Comparison of ENCODE assay signal across 1 cellular context in the genomic region with DNA sequence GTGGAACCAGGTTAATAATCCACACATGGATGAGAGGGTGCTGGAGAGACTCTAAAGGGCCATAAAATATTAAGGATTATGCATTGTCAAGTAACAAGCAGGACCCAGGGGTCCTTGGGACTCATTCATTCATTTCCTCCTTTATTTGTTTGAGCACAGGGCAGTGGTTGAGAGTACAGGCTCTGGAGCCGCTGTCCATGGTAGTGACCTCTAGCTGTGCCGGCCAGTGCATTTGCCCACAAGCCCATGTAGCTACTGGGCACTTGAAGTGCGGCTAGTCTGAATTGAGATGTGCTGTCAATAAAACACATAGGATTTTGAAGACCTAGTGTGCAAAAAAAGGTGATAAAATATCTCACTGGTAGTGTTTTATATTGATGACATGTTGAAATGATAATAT.
TF ChIP-seq lines count a peak whose summit lies in the region.

No MANE protein-coding gene starts in this region.

TF ChIP-seq in K562, 482 proteins besides CTCF, POLR2A, EP300 and RAD21 (continued from another document and continues in another):
- TF ChIP-seq RCOR1 (IDR thresholded peaks at IDR 0.05; ENCODE audit: borderline replicate concordance in 1 of 2, low read depth in 2 of 2, low read length in 2 of 2) (peak in 1 of 2 experiments; percentile 43; a peak in 1 of 4 replicates), ZNF668 (CRISPR knock-in tag; IDR thresholded peaks at IDR 0.05) (no peak), ARID4B (CRISPR knock-in tag; IDR thresholded peaks at IDR 0.05) (peak; percentile 60; the same call in 1 of the 2 replicates), NFIC (IDR thresholded peaks at IDR 0.05) (no peak), L3MBTL2 (IDR thresholded peaks at IDR 0.05) (no peak), CREB5 (CRISPR knock-in tag; IDR thresholded peaks at IDR 0.05) (no peak), ATF1 (CRISPR knock-in tag; IDR thresholded peaks at IDR 0.05) (no peak), ATF1 (tag; IDR thresholded peaks at IDR 0.05) (no peak), FOXP1 (CRISPR knock-in tag; IDR thresholded peaks at IDR 0.05) (peak; percentile 71; the same call in 1 of the 2 replicates), ARNT (IDR thresholded peaks at IDR 0.05) (no peak), ETV1 (tag; conservative IDR thresholded peaks at IDR 0.05; ENCODE audit: low read depth) (no peak), ATF4 (CRISPR knock-in tag; IDR thresholded peaks at IDR 0.05) (no peak), XRCC5 (IDR thresholded peaks at IDR 0.05; ENCODE audit: low read depth, low read length) (no peak), ZNF449 (CRISPR knock-in tag; IDR thresholded peaks at IDR 0.05) (no peak), MTF1 (CRISPR knock-in tag; IDR thresholded peaks at IDR 0.05; ENCODE audit: borderline replicate concordance) (no peak), SMC3 (conservative IDR thresholded peaks at IDR 0.05; ENCODE audit: insufficient read depth, low read depth, low read length) (no peak), MAZ (CRISPR knock-in tag; conservative IDR thresholded peaks at IDR 0.05 in 1 of 2, IDR thresholded peaks at IDR 0.05 in 1 of 2) (peak in 1 of 2 experiments; percentile 70; a peak in 2 of 4 replicates), MIER1 (IDR thresholded peaks at IDR 0.05; ENCODE audit: low read depth) (peak; percentile 96), RBM22 (IDR thresholded peaks at IDR 0.05; ENCODE audit: low read depth, low read length, poor library complexity, severe bottlenecking) (no peak), FIP1L1 (IDR thresholded peaks at IDR 0.05; ENCODE audit: low read depth, low read length, poor library complexity, severe bottlenecking) (no peak), SRSF1 (IDR thresholded peaks at IDR 0.05; ENCODE audit: low read depth, low read length) (no peak), NRF1 (conservative IDR thresholded peaks at IDR 0.05 in 1 of 2, IDR thresholded peaks at IDR 0.05 in 1 of 2) (no peak), NUFIP1 (IDR thresholded peaks at IDR 0.05; ENCODE audit: partially characterized antibody) (no peak), TEAD1 (CRISPR knock-in tag; IDR thresholded peaks at IDR 0.05) (peak in 1 of 2 experiments; percentile 82; a peak in 1 of 4 replicates), HSF4 (CRISPR knock-in tag; IDR thresholded peaks at IDR 0.05; ENCODE audit: borderline replicate concordance) (no peak), TGIF2 (CRISPR knock-in tag; IDR thresholded peaks at IDR 0.05) (no peak), FOXK2 (conservative IDR thresholded peaks at IDR 0.05 in 1 of 2, IDR thresholded peaks at IDR 0.05 in 1 of 2; ENCODE audit: low read depth in 2 of 2) (no peak)
- TF ChIP-seq, protein P1, sequence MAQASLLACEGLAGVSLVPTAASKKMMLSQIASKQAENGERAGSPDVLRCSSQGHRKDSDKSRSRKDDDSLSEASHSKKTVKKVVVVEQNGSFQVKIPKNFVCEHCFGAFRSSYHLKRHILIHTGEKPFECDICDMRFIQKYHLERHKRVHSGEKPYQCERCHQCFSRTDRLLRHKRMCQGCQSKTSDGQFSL (CRISPR knock-in tag; IDR thresholded peaks at IDR 0.05), result no peak
- TF ChIP-seq, protein P1 (tag; IDR thresholded peaks at IDR 0.05), result no peak
- TF ChIP-seq, protein P2, sequence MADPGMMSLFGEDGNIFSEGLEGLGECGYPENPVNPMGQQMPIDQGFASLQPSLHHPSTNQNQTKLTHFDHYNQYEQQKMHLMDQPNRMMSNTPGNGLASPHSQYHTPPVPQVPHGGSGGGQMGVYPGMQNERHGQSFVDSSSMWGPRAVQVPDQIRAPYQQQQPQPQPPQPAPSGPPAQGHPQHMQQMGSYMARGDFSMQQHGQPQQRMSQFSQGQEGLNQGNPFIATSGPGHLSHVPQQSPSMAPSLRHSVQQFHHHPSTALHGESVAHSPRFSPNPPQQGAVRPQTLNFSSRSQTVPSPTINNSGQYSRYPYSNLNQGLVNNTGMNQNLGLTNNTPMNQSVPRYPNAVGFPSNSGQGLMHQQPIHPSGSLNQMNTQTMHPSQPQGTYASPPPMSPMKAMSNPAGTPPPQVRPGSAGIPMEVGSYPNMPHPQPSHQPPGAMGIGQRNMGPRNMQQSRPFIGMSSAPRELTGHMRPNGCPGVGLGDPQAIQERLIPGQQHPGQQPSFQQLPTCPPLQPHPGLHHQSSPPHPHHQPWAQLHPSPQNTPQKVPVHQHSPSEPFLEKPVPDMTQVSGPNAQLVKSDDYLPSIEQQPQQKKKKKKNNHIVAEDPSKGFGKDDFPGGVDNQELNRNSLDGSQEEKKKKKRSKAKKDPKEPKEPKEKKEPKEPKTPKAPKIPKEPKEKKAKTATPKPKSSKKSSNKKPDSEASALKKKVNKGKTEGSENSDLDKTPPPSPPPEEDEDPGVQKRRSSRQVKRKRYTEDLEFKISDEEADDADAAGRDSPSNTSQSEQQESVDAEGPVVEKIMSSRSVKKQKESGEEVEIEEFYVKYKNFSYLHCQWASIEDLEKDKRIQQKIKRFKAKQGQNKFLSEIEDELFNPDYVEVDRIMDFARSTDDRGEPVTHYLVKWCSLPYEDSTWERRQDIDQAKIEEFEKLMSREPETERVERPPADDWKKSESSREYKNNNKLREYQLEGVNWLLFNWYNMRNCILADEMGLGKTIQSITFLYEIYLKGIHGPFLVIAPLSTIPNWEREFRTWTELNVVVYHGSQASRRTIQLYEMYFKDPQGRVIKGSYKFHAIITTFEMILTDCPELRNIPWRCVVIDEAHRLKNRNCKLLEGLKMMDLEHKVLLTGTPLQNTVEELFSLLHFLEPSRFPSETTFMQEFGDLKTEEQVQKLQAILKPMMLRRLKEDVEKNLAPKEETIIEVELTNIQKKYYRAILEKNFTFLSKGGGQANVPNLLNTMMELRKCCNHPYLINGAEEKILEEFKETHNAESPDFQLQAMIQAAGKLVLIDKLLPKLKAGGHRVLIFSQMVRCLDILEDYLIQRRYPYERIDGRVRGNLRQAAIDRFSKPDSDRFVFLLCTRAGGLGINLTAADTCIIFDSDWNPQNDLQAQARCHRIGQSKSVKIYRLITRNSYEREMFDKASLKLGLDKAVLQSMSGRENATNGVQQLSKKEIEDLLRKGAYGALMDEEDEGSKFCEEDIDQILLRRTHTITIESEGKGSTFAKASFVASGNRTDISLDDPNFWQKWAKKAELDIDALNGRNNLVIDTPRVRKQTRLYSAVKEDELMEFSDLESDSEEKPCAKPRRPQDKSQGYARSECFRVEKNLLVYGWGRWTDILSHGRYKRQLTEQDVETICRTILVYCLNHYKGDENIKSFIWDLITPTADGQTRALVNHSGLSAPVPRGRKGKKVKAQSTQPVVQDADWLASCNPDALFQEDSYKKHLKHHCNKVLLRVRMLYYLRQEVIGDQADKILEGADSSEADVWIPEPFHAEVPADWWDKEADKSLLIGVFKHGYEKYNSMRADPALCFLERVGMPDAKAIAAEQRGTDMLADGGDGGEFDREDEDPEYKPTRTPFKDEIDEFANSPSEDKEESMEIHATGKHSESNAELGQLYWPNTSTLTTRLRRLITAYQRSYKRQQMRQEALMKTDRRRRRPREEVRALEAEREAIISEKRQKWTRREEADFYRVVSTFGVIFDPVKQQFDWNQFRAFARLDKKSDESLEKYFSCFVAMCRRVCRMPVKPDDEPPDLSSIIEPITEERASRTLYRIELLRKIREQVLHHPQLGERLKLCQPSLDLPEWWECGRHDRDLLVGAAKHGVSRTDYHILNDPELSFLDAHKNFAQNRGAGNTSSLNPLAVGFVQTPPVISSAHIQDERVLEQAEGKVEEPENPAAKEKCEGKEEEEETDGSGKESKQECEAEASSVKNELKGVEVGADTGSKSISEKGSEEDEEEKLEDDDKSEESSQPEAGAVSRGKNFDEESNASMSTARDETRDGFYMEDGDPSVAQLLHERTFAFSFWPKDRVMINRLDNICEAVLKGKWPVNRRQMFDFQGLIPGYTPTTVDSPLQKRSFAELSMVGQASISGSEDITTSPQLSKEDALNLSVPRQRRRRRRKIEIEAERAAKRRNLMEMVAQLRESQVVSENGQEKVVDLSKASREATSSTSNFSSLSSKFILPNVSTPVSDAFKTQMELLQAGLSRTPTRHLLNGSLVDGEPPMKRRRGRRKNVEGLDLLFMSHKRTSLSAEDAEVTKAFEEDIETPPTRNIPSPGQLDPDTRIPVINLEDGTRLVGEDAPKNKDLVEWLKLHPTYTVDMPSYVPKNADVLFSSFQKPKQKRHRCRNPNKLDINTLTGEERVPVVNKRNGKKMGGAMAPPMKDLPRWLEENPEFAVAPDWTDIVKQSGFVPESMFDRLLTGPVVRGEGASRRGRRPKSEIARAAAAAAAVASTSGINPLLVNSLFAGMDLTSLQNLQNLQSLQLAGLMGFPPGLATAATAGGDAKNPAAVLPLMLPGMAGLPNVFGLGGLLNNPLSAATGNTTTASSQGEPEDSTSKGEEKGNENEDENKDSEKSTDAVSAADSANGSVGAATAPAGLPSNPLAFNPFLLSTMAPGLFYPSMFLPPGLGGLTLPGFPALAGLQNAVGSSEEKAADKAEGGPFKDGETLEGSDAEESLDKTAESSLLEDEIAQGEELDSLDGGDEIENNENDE (IDR thresholded peaks at IDR 0.05; ENCODE audit: low read depth, low read length), result no peak
- TF ChIP-seq, protein P3, sequence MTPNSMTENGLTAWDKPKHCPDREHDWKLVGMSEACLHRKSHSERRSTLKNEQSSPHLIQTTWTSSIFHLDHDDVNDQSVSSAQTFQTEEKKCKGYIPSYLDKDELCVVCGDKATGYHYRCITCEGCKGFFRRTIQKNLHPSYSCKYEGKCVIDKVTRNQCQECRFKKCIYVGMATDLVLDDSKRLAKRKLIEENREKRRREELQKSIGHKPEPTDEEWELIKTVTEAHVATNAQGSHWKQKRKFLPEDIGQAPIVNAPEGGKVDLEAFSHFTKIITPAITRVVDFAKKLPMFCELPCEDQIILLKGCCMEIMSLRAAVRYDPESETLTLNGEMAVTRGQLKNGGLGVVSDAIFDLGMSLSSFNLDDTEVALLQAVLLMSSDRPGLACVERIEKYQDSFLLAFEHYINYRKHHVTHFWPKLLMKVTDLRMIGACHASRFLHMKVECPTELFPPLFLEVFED (CRISPR knock-in tag; conservative IDR thresholded peaks at IDR 0.05), result no peak
- TF ChIP-seq, protein P4, sequence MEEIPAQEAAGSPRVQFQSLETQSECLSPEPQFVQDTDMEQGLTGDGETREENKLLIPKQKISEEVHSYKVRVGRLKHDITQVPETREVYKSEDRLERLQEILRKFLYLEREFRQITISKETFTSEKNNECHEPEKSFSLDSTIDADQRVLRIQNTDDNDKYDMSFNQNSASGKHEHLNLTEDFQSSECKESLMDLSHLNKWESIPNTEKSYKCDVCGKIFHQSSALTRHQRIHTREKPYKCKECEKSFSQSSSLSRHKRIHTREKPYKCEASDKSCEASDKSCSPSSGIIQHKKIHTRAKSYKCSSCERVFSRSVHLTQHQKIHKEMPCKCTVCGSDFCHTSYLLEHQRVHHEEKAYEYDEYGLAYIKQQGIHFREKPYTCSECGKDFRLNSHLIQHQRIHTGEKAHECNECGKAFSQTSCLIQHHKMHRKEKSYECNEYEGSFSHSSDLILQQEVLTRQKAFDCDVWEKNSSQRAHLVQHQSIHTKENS (CRISPR knock-in tag; IDR thresholded peaks at IDR 0.05), result no peak
